ENCODE assay signal across 10 cellular contexts in the genomic region with DNA sequence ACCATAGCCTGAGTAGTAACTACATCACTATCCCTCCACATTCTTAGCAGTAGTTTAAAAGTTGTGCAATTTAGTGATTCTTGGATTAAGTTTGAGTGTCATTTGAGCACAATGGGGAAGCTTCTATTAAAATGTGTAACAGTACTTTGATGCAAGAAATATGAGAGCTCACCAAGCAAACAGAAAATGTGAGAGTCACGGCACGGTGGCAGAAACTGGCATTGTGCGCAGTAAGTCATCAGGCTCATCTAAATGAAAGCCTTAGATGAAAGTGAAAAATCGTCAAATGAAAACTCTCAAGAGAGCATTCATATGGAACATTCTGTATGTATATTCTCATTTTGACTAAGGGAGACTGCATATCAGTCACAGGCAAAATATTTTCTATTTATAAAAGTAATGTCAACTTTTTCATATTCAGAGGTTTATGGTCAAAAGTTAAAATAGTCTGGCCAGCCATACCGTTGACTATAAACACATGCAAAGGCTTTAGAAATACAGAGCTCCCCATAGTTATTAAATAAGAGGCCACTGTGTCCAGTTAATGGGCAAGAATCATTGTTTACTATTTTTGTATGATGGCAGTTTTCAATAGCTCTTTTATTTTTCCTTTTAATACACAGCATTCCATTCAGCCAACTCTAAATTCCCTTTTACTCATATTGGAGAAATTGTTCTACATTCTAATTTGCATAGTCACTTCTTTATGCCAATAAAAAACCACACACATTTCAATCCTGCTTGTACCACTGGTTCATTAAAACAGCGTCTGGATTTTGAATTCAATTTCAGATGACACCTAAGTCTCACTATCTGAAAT.
A peak's percentile ranks its signal among the peaks of the same experiment; 100 is the strongest.
DNase-seq lines count a peak whose midpoint lies in the region; ATAC-seq lines count a peak whose summit lies in the region.
"Had no signal": no experiment of that assay in that cellular context is flagged by ENCODE, and none has a peak within 500 bp of the region (broad histone marks: within the 10 kb centered on the region; RNA-seq: fewer than 3 reads in every experiment).

No MANE protein-coding gene starts in this region.

- H2BK15ac ChIP-seq in neuronal stem cell (ENCODE audit: low read length), result no peak overlapping the region

- H3K23ac ChIP-seq in neuronal stem cell (ENCODE audit: low read depth, low read length, poor library complexity), result no peak overlapping the region

- H3K27me3 ChIP-seq in neuronal stem cell (ENCODE audit: control insufficient read depth in 3 of 3, insufficient read depth in 3 of 3, low read depth in 1 of 3, low read length in 3 of 3), result no peaks in the 10 kb centered on the region
- H3K27me3 ChIP-seq: upper lobe of right lung had no signal

- intact Hi-C loops in activated T-helper 1 cell treated with anti-CD3 and anti-CD28 coated beads, Interleukin-12 subunit alpha, Interleukin-12 subunit beta, Interleukin-2, Interleukin-4 antibody, amounts not matched to agents 30 ng/mL and 10 ng/mL and 1 ng/mL, durations not matched to agents 14 hours and 24 hours and 36 hours (cut with micrococcal nuclease), result no loop called here

- no peak overlapping the region for H2AFZ ChIP-seq in neuronal stem cell (ENCODE audit: low read length)

- no peaks in the 10 kb centered on the region for H3K79me1 ChIP-seq in neuronal stem cell (ENCODE audit: low read depth, low read length)

- H3K4me3 ChIP-seq in neuronal stem cell (ENCODE audit: low read length in 2 of 2), result no peak overlapping the region
- H3K4me3 ChIP-seq: SK-N-MC, upper lobe of right lung had no signal

- H3K14ac ChIP-seq in neuronal stem cell (ENCODE audit: low read length), result no peak overlapping the region

- H3K27ac ChIP-seq in neuronal stem cell (replicated peaks; ENCODE audit: low read length), result no peak overlapping the region
- H3K27ac ChIP-seq: SK-N-MC, upper lobe of right lung had no signal

- no peaks in the 10 kb centered on the region for H3K4me1 Mint-ChIP-seq in activated T-helper 1 cell treated with anti-CD3 and anti-CD28 coated beads, Interleukin-12 subunit alpha, Interleukin-12 subunit beta, Interleukin-2, Interleukin-4 antibody, amounts not matched to agents 30 ng/mL and 10 ng/mL and 1 ng/mL, durations not matched to agents 14 hours and 24 hours and 36 hours (ENCODE audit: low read depth)

- H3K27me3 Mint-ChIP-seq in activated T-helper 1 cell treated with anti-CD3 and anti-CD28 coated beads, Interleukin-12 subunit alpha, Interleukin-12 subunit beta, Interleukin-2, Interleukin-4 antibody, amounts not matched to agents 30 ng/mL and 10 ng/mL and 1 ng/mL, durations not matched to agents 14 hours and 24 hours and 36 hours (ENCODE audit: insufficient read depth), result no peaks in the 10 kb centered on the region

- no peak overlapping the region for H4K8ac ChIP-seq in neuronal stem cell (ENCODE audit: low read depth, low read length)

- peak; percentile 70 for ATAC-seq in GM18861 (IDR thresholded peaks at IDR 0.05; ENCODE audit: unreplicated experiment)
- ATAC-seq in HG02571 (IDR thresholded peaks at IDR 0.05; ENCODE audit: unreplicated experiment), result peak; percentile 85
- ATAC-seq in HG03439 (IDR thresholded peaks at IDR 0.05; ENCODE audit: unreplicated experiment), result peak; percentile 88
- ATAC-seq: upper lobe of right lung had no signal

- H3K36me3 ChIP-seq in neuronal stem cell (replicated peaks in 1 of 2; ENCODE audit: control insufficient read depth in 2 of 2, insufficient read depth in 2 of 2, low read length in 2 of 2), result no peaks in the 10 kb centered on the region
- H3K36me3 ChIP-seq: upper lobe of right lung had no signal

- no peak overlapping the region for H3K18ac ChIP-seq in neuronal stem cell (ENCODE audit: low read length)

- no peaks in the 10 kb centered on the region for H3K9me3 ChIP-seq in neuronal stem cell (replicated peaks in 1 of 2; ENCODE audit: control insufficient read depth in 2 of 2, insufficient read depth in 1 of 2, low read depth in 1 of 2, low read length in 2 of 2)
- H3K9me3 ChIP-seq: upper lobe of right lung had no signal

- H2AK5ac ChIP-seq in neuronal stem cell (ENCODE audit: low read depth, low read length), result no peak overlapping the region

- H3K36me3 Mint-ChIP-seq in activated T-helper 1 cell treated with anti-CD3 and anti-CD28 coated beads, Interleukin-12 subunit alpha, Interleukin-12 subunit beta, Interleukin-2, Interleukin-4 antibody, amounts not matched to agents 30 ng/mL and 10 ng/mL and 1 ng/mL, durations not matched to agents 14 hours and 24 hours and 36 hours (ENCODE audit: low read depth), result no peaks in the 10 kb centered on the region

- H3K27ac Mint-ChIP-seq in activated T-helper 1 cell treated with anti-CD3 and anti-CD28 coated beads, Interleukin-12 subunit alpha, Interleukin-12 subunit beta, Interleukin-2, Interleukin-4 antibody, amounts not matched to agents 30 ng/mL and 10 ng/mL and 1 ng/mL, durations not matched to agents 14 hours and 24 hours and 36 hours, result no peak overlapping the region

- no peak overlapping the region for H3K4ac ChIP-seq in neuronal stem cell (ENCODE audit: low read length)

- no peak overlapping the region for H3K9ac ChIP-seq in neuronal stem cell (ENCODE audit: low read depth, low read length, poor library complexity)

- H3K4me1 ChIP-seq in neuronal stem cell (ENCODE audit: control insufficient read depth in 2 of 2, insufficient read depth in 1 of 2, low read depth in 1 of 2, low read length in 2 of 2), result no peaks in the 10 kb centered on the region
- H3K4me1 ChIP-seq: upper lobe of right lung had no signal

- WGBS in neuronal stem cell (ENCODE audit: extremely low coverage in 2 of 2, insufficient read length in 2 of 2, insufficient replicate concordance in 1 of 2), 2 donors, result no CpG with 5 or more reads among the region's 6 CpGs

- no peak overlapping the region for H2BK12ac ChIP-seq in neuronal stem cell (ENCODE audit: low read length)

- no peak overlapping the region for H2BK120ac ChIP-seq in neuronal stem cell (ENCODE audit: low read depth, low read length)

- H3K4me2 ChIP-seq in neuronal stem cell (ENCODE audit: insufficient read depth, low read length, poor library complexity, severe bottlenecking), result no peak overlapping the region

- no peak overlapping the region for H2BK5ac ChIP-seq in neuronal stem cell (ENCODE audit: low read length)

- H3K9me3 Mint-ChIP-seq in activated T-helper 1 cell treated with anti-CD3 and anti-CD28 coated beads, Interleukin-12 subunit alpha, Interleukin-12 subunit beta, Interleukin-2, Interleukin-4 antibody, amounts not matched to agents 30 ng/mL and 10 ng/mL and 1 ng/mL, durations not matched to agents 14 hours and 24 hours and 36 hours, result no peaks in the 10 kb centered on the region

- H4K91ac ChIP-seq in neuronal stem cell (ENCODE audit: low read depth, low read length, poor library complexity), result no peak overlapping the region

- no peak overlapping the region for H3K4me3 Mint-ChIP-seq in activated T-helper 1 cell treated with anti-CD3 and anti-CD28 coated beads, Interleukin-12 subunit alpha, Interleukin-12 subunit beta, Interleukin-2, Interleukin-4 antibody, amounts not matched to agents 30 ng/mL and 10 ng/mL and 1 ng/mL, durations not matched to agents 14 hours and 24 hours and 36 hours

- DNase-seq in globus pallidus (ENCODE audit: low spot score) (peak; percentile 82), AG08395 (ENCODE audit: low spot score) (no peak), neuronal stem cell (ENCODE audit: low spot score) (no peak), NCI-H82 (lab: John Stamatoyannopoulos, UW) (no peak)
- DNase-seq in activated T-helper 1 cell treated with anti-CD3 and anti-CD28 coated beads, Interleukin-12 subunit alpha, Interleukin-12 subunit beta, Interleukin-2, Interleukin-4 antibody, amounts not matched to agents 30 ng/mL and 10 ng/mL and 1 ng/mL, durations not matched to agents 14 hours and 24 hours and 36 hours (ENCODE audit: low spot score), result no peak
- DNase-seq: upper lobe of right lung had no signal
